ENCODE assay signal across 9 cellular contexts in the genomic region with DNA sequence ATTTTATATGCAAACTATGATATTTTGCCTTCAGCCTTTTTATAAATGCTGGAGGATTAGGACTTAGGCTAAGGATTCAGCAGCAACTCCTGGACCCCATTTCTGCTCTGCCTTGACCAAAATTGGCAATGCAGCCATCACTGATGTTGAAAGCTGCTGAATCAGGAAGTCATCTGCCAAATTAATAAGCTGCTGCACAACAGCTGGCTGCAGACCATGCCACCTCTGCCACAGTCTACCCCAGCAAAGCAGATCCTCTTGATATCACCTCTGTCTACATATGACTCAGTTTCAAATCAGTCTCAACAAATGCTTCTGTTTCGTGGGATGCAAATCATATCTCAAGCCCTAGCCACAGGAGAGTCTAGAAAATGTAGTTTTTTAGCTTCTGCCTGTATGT. TPM values are rescaled to one million over a fixed set of nuclear protein-coding genes. Genes with fewer than 3 reads are reported as not detected.
DNase-seq lines count a peak whose midpoint lies in the region; ATAC-seq and TF ChIP-seq lines count a peak whose summit lies in the region.
"Had no signal": no experiment of that assay in that cellular context is flagged by ENCODE, and none has a peak within 500 bp of the region (broad histone marks: within the 10 kb centered on the region; RNA-seq: fewer than 3 reads in every experiment).

No MANE protein-coding gene starts in this region.

- H3K4me1 ChIP-seq in colonic mucosa = no peaks in the 10 kb centered on the region
- H3K4me1 ChIP-seq in transverse colon = peaks cover 5 to 25% (median 6%) of the 10 kb centered on the region in 4 donors

- no peak overlapping the region for H3K9ac ChIP-seq in colonic mucosa (ENCODE audit: low read depth in 2 of 2, low read length in 2 of 2)

- H3K4me3 ChIP-seq in colonic mucosa (no peak overlapping the region), transverse colon (no peak overlapping the region), dorsolateral prefrontal cortex (no peak overlapping the region)
- H3K4me3 ChIP-seq: SJSA1 had no signal

- WGBS in transverse colon (ENCODE audit: low coverage in 1 of 2), 2 donors = 57% methylated on average over 1 of the region's 1 CpG; no CpG with 5 or more reads in 1 of the 2 donors

- H3K4me3 Mint-ChIP-seq in T-helper 17 cell = peak overlapping the region; percentile 53

- peaks cover 3% of the 10 kb centered on the region for H3K36me3 Mint-ChIP-seq in T-helper 17 cell (ENCODE audit: low read depth)

- no peak for TF ChIP-seq EP300 in transverse colon (IDR thresholded peaks at IDR 0.05; ENCODE audit: low read depth)

- H3K27ac Mint-ChIP-seq in T-helper 17 cell = peak overlapping the region; percentile 91

- intact Hi-C loops in colonic mucosa (cut with DNase I) = loop anchor here (5.0 kb wide), 1 partner anchor 71 kb away; no protein-coding TSS in a partner anchor
- intact Hi-C loops in transverse colon (cut with DNase I; ENCODE audit: low total_unique reads) = loop anchor here (10.0 kb wide), 1 partner anchor 97 kb away; no protein-coding TSS in a partner anchor
- intact Hi-C loops in dorsolateral prefrontal cortex (cut with DNase I) = loop anchor here in 1 of 2 donors (10.0 kb wide), 2 partner anchors 307 to 753 kb away; a partner anchor contains a TSS

- H3K27me3 ChIP-seq in colonic mucosa = no peaks in the 10 kb centered on the region
- H3K27me3 ChIP-seq in transverse colon = no peaks in the 10 kb centered on the region
- H3K27me3 ChIP-seq in dorsolateral prefrontal cortex = peaks cover 0 to 2% (median 0%) of the 10 kb centered on the region in 45 donors
- H3K27me3 ChIP-seq: SJSA1 had no signal

- H3K4me1 Mint-ChIP-seq in T-helper 17 cell = peaks cover 37% of the 10 kb centered on the region

- peak; percentile 63 for ATAC-seq in GM18909 (IDR thresholded peaks at IDR 0.05; ENCODE audit: poor library complexity, unreplicated experiment)
- peak; percentile 31 for ATAC-seq in HG02970 (IDR thresholded peaks at IDR 0.05; ENCODE audit: low FRiP score, unreplicated experiment)
- ATAC-seq in T-helper 17 cell = peak; percentile 9

- TF ChIP-seq POLR2A in transverse colon (IDR thresholded peaks at IDR 0.05) = no peak

- DNase-seq in T-helper 17 cell (peak in 1 of 3 donors; percentile 21), colonic mucosa (no peak), transverse colon (peak; percentile 19), dorsolateral prefrontal cortex (no peak), Ammon's horn (ENCODE audit: low spot score) (no peak), putamen (ENCODE audit: low spot score) (no peak)

- no peak for TF ChIP-seq CTCF in colonic mucosa (IDR thresholded peaks at IDR 0.05)
- no peak for TF ChIP-seq CTCF in transverse colon (IDR thresholded peaks at IDR 0.05)
- no peak for TF ChIP-seq CTCF in dorsolateral prefrontal cortex (IDR thresholded peaks at IDR 0.05 in 54 of 56, conservative IDR thresholded peaks at IDR 0.05 in 2 of 56; ENCODE audit: low read depth in 1 of 56, partially characterized antibody in 56 of 56)

- peak overlapping the region; percentile 35 for H3K27ac ChIP-seq in colonic mucosa
- peak overlapping the region in 3 of 4 donors; percentile 31 to 42 (median 33) for H3K27ac ChIP-seq in transverse colon
- no peak overlapping the region for H3K27ac ChIP-seq in dorsolateral prefrontal cortex
- H3K27ac ChIP-seq: SJSA1 had no signal

- H3K36me3 ChIP-seq in colonic mucosa = no peaks in the 10 kb centered on the region
- H3K36me3 ChIP-seq in transverse colon = no peaks in the 10 kb centered on the region
- H3K36me3 ChIP-seq: SJSA1 had no signal

- H3K9me3 ChIP-seq in T-helper 17 cell (ENCODE audit: control insufficient read depth, low read length, poor library complexity, severe bottlenecking) = no peaks in the 10 kb centered on the region
- H3K9me3 ChIP-seq in colonic mucosa = no peaks in the 10 kb centered on the region
- H3K9me3 ChIP-seq in transverse colon = no peaks in the 10 kb centered on the region
- H3K9me3 ChIP-seq: SJSA1 had no signal

- no peaks in the 10 kb centered on the region for H3K27me3 Mint-ChIP-seq in T-helper 17 cell

- in situ Hi-C loops in transverse colon (cut with MboI; ENCODE audit: low pct_ligation_motif_present in 1 of 4, low pct_unique_long_range_greater_than_20kb in 1 of 4, low sequenced_read_pairs in 3 of 4) = loop anchor here in 1 of 4 donors (10.0 kb wide), 1 partner anchor 97 kb away; no protein-coding TSS in a partner anchor

RNA-seq across cellular contexts. Expression of a gene that starts 7.1 kb away (rescaled TPM):
- total RNA-seq in T-helper 17 cell = 10 to 100 TPM; 65.2 to 95.5 TPM
- total RNA-seq in colonic mucosa = 10 to 100 TPM; 26.3 to 43.9 TPM
- total RNA-seq in transverse colon = 10 to 100 TPM; 13.9 to 43.8 (median 23.0) TPM
- total RNA-seq in dorsolateral prefrontal cortex = 10 to 100 TPM; 32.1 to 71.5 (median 47.1) TPM

Comparison
In these comparisons a context has a peak if more than half of its experiments do, and no peak if none do; other contexts are left out.
1. ATAC-seq: peak in every context shown above with its lines; median percentile 63 in GM18909; 31 in HG02970; 9 in T-helper 17 cell.
2. H3K27ac ChIP-seq: peak in colonic mucosa (single experiment) and transverse colon (3 of 4); none in dorsolateral prefrontal cortex (0 of 59).